1 cellular context compared by ENCODE assay signal in genomic region chr12:46965137-46965536, GRCh38.
TF ChIP-seq lines count a peak whose summit lies in the region.

No MANE protein-coding gene starts in this region.

TF ChIP-seq in SK-N-SH, 30 proteins besides CTCF, POLR2A, EP300 and RAD21 (continued from another document):
- TF ChIP-seq ZBTB33 (IDR thresholded peaks at IDR 0.05; ENCODE audit: borderline replicate concordance, low read depth) = no peak
- no peak for TF ChIP-seq SIN3A (IDR thresholded peaks at IDR 0.05; ENCODE audit: borderline replicate concordance, low read depth, low read length)
- TF ChIP-seq NRF1 (IDR thresholded peaks at IDR 0.05; ENCODE audit: low read depth, low read length) = no peak
- TF ChIP-seq MXI1 (IDR thresholded peaks at IDR 0.05; ENCODE audit: low read depth, low read length) = no peak
- no peak for TF ChIP-seq POLR2AphosphoS5 (IDR thresholded peaks at IDR 0.05; ENCODE audit: low read depth, low read length)
- TF ChIP-seq MEF2A (IDR thresholded peaks at IDR 0.05; ENCODE audit: borderline replicate concordance, low read depth) = no peak
- TF ChIP-seq USF2 (IDR thresholded peaks at IDR 0.05; ENCODE audit: borderline replicate concordance, low read depth, low read length) = no peak
- TF ChIP-seq YY1 (IDR thresholded peaks at IDR 0.05; ENCODE audit: low read depth) = no peak
- TF ChIP-seq FOSL2 (IDR thresholded peaks at IDR 0.05; ENCODE audit: borderline replicate concordance, low read depth) = no peak; the same call in 1 of the 2 replicates
- no peak for TF ChIP-seq TEAD4 (IDR thresholded peaks at IDR 0.05; ENCODE audit: borderline replicate concordance, insufficient read depth)
- no peak for TF ChIP-seq FOXM1 (IDR thresholded peaks at IDR 0.05; ENCODE audit: low read depth)
- TF ChIP-seq FOXJ3 (CRISPR knock-in tag; IDR thresholded peaks at IDR 0.05) = no peak
- no peak for TF ChIP-seq SMC3 (IDR thresholded peaks at IDR 0.05; ENCODE audit: low read depth, low read length)
- TF ChIP-seq RCOR1 (IDR thresholded peaks at IDR 0.05; ENCODE audit: low read length) = no peak
- no peak for TF ChIP-seq CHD2 (IDR thresholded peaks at IDR 0.05; ENCODE audit: low read length, partially characterized antibody)
